7 cellular contexts compared by ENCODE assay signal in genomic region chr4:39697740-39698423, GRCh38. TPM values are rescaled to one million over a fixed set of nuclear protein-coding genes. Genes with fewer than 3 reads are reported as not detected.
A peak's percentile ranks its signal among the peaks of the same experiment; 100 is the strongest.
DNase-seq lines count a peak whose midpoint lies in the region; ATAC-seq and TF ChIP-seq lines count a peak whose summit lies in the region.

A gene with protein sequence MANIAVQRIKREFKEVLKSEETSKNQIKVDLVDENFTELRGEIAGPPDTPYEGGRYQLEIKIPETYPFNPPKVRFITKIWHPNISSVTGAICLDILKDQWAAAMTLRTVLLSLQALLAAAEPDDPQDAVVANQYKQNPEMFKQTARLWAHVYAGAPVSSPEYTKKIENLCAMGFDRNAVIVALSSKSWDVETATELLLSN (plus strand): TSS chr4:39698136. CDS start chr4:39698328, 192 bp downstream.

- peak within 1 kb of the TSS; percentile 94 for H3K4me2 ChIP-seq in hepatocyte

- peaks cover 41% of the 10 kb centered on the region for H4K20me1 ChIP-seq in hepatocyte (ENCODE audit: insufficient read depth, poor library complexity, severe bottlenecking)

- peak; percentile 93 for TF ChIP-seq POLR2A in GM18505 (IDR thresholded peaks at IDR 0.05; ENCODE audit: borderline replicate concordance, extremely low read depth, insufficient read depth, insufficient read length)

- no peaks in the 10 kb centered on the region for H3K27me3 ChIP-seq in hepatocyte

- H3K9me3 ChIP-seq in hepatocyte (ENCODE audit: low read depth), result no peaks in the 10 kb centered on the region

- peaks cover 49% of the 10 kb centered on the region for H3K79me2 ChIP-seq in hepatocyte

- peak within 1 kb of the TSS; percentile 99 for H3K27ac ChIP-seq in hepatocyte

- peak within 1 kb of the TSS; percentile 84 for H3K4me3 ChIP-seq in astrocyte of the cerebellum (ENCODE audit: low read depth, low read length)
- H3K4me3 ChIP-seq in hepatocyte, result peak within 1 kb of the TSS; percentile 88
- peak within 1 kb of the TSS; percentile 94 for H3K4me3 ChIP-seq in retinal pigment epithelial cell (ENCODE audit: low read length)

- H3K9me2 ChIP-seq in hepatocyte (replicated peaks; ENCODE audit: insufficient read depth), result no peaks in the 10 kb centered on the region

- TF ChIP-seq CTCF in astrocyte of the cerebellum (IDR thresholded peaks at IDR 0.05; ENCODE audit: low read depth, low read length, missing control alignments) (no peak), hepatocyte (IDR thresholded peaks at IDR 0.05; ENCODE audit: poor library complexity) (no peak), retinal pigment epithelial cell (conservative IDR thresholded peaks at IDR 0.05; ENCODE audit: low read depth, low read length) (no peak)

- H2AFZ ChIP-seq in hepatocyte, result peak within 1 kb of the TSS; percentile 97

- peaks cover 8% of the 10 kb centered on the region for H3K4me1 ChIP-seq in hepatocyte (ENCODE audit: insufficient read depth)

- in situ Hi-C loops in astrocyte of the cerebellum (cut with HindIII; ENCODE audit: low sequenced_read_pairs), result no loop called here

- under 1% methylated on average over 75 of the region's 84 CpGs for WGBS in hepatocyte (ENCODE audit: low lambda C conversion rate, missing lambda C conversion rate)

- DNase-seq in NCI-H187 (lab: John Stamatoyannopoulos, UW), result peak; percentile 83 to 90
- DNase-seq in T-helper 9 cell, result peak; percentile 87
- DNase-seq in astrocyte of the cerebellum (ENCODE audit: low read depth), result peak; percentile 53
- DNase-seq in hepatocyte (ENCODE audit: low spot score), result peak; percentile 96
- DNase-seq in retinal pigment epithelial cell (ENCODE audit: low read depth), result no peak

- ATAC-seq in GM18505 (IDR thresholded peaks at IDR 0.05; ENCODE audit: unreplicated experiment) (peak; percentile 86), HG02938 (IDR thresholded peaks at IDR 0.05; ENCODE audit: unreplicated experiment) (peak; percentile 55)

- H3K36me3 ChIP-seq in hepatocyte (replicated peaks; ENCODE audit: insufficient read depth, low read depth), result no peaks in the 10 kb centered on the region

RNA-seq across cellular contexts. Expression of the gene that starts here (rescaled TPM):
- 40.4 and 41.0 TPM in 2 replicates for total RNA-seq in hepatocyte
- polyA plus RNA-seq in hepatocyte, result 98.9 and 112 TPM in 2 replicates
